ENCODE assay signal across 19 cellular contexts in genomic region chr6:161847628-161848027, GRCh38.
DNase-seq lines count a peak whose midpoint lies in the region; ATAC-seq and TF ChIP-seq lines count a peak whose summit lies in the region.
"Had no signal": no experiment of that assay in that cellular context is flagged by ENCODE, and none has a peak within 500 bp of the region (broad histone marks: within the 10 kb centered on the region; RNA-seq: fewer than 3 reads in every experiment).

No MANE protein-coding gene starts in this region.

- no peaks in the 10 kb centered on the region for H4K20me1 ChIP-seq in smooth muscle cell (ENCODE audit: low read depth)
- H4K20me1 ChIP-seq: BLaER1 treated with 17β-estradiol and CSF1 and Interleukin-3, amounts not matched to agents 10 nM and 100 nM had no signal

- H3K4me2 ChIP-seq in smooth muscle cell: no peak overlapping the region
- H3K4me2 ChIP-seq: A549; BLaER1 treated with 17β-estradiol and CSF1 and Interleukin-3, amounts not matched to agents 10 nM and 100 nM had no signal

- no peak for TF ChIP-seq POLR2A in testis (IDR thresholded peaks at IDR 0.05)

- H3K9ac ChIP-seq in smooth muscle cell (ENCODE audit: low read depth): no peak overlapping the region
- H3K9ac ChIP-seq: BLaER1 treated with 17β-estradiol and CSF1 and Interleukin-3, amounts not matched to agents 10 nM and 100 nM had no signal

- H3F3A ChIP-seq in smooth muscle cell (ENCODE audit: low read depth): no peaks in the 10 kb centered on the region

- no peak for TF ChIP-seq CTCF in 22Rv1 (IDR thresholded peaks at IDR 0.05)
- TF ChIP-seq CTCF in LNCaP clone FGC (IDR thresholded peaks at IDR 0.05; ENCODE audit: control insufficient read depth, extremely low read depth, insufficient read depth): no peak
- TF ChIP-seq CTCF in testis (IDR thresholded peaks at IDR 0.05): no peak
- no peak for TF ChIP-seq CTCF in smooth muscle cell (IDR thresholded peaks at IDR 0.05; ENCODE audit: borderline replicate concordance, insufficient read depth, poor library complexity, severe bottlenecking)

- H3K36me3 ChIP-seq in testis (ENCODE audit: low read depth, missing control alignments): no peaks in the 10 kb centered on the region
- H3K36me3 ChIP-seq in smooth muscle cell (ENCODE audit: low read depth): no peaks in the 10 kb centered on the region
- H3K36me3 ChIP-seq: BLaER1 treated with 17β-estradiol and CSF1 and Interleukin-3, amounts not matched to agents 10 nM and 100 nM had no signal

- H3K4me1 ChIP-seq in testis: no peaks in the 10 kb centered on the region
- no peaks in the 10 kb centered on the region for H3K4me1 ChIP-seq in smooth muscle cell (ENCODE audit: low read depth)
- H3K4me1 ChIP-seq: A549; BLaER1 treated with 17β-estradiol and CSF1 and Interleukin-3, amounts not matched to agents 10 nM and 100 nM; Caco-2 had no signal

- peak; percentile 65 for ATAC-seq in left lobe of liver
- ATAC-seq: A549; CD8-positive, alpha-beta T cell had no signal

- H3K27me3 ChIP-seq in testis (no peaks in the 10 kb centered on the region), smooth muscle cell (ENCODE audit: low read depth) (no peaks in the 10 kb centered on the region)
- H3K27me3 ChIP-seq: BLaER1 treated with 17β-estradiol and CSF1 and Interleukin-3, amounts not matched to agents 10 nM and 100 nM had no signal

- H3K4me3 ChIP-seq in LNCaP clone FGC (ENCODE audit: low read depth, low read length): no peak overlapping the region
- H3K4me3 ChIP-seq in testis: no peak overlapping the region
- no peak overlapping the region for H3K4me3 ChIP-seq in smooth muscle cell
- H3K4me3 ChIP-seq: A549; BLaER1 treated with 17β-estradiol and CSF1 and Interleukin-3, amounts not matched to agents 10 nM and 100 nM had no signal

- DNase-seq in LNCaP clone FGC (ENCODE audit: low read depth): peak; percentile 46
- no peak for DNase-seq in left lobe of liver (ENCODE audit: low spot score)
- peak; percentile 18 for DNase-seq in testis
- no peak for DNase-seq in smooth muscle cell (lab: John Stamatoyannopoulos, UW; ENCODE audit: unreplicated experiment)
- no peak for DNase-seq in DMS79 (lab: John Stamatoyannopoulos, UW)
- DNase-seq in GOT3 (lab: John Stamatoyannopoulos, UW): no peak
- DNase-seq: AML-193; Caco-2; Calu3; CD4-positive, alpha-beta T cell; CD8-positive, alpha-beta T cell; DMS153; DMS53; DMS79 treated with DMSO at 0.1 percent for 48 hours; GF-D8 had no signal

- WGBS in testis, 2 donors: 81 to 91% methylated on average over 3 of the region's 3 CpGs
- 90% methylated on average over 3 of the region's 3 CpGs for WGBS in smooth muscle cell (ENCODE audit: low lambda C conversion rate)

- intact Hi-C loops in testis (cut with DNase I; ENCODE audit: low total_unique reads): no loop called here

- no peak overlapping the region for H2AFZ ChIP-seq in smooth muscle cell (ENCODE audit: low read depth)

- no peaks in the 10 kb centered on the region for H3K79me2 ChIP-seq in smooth muscle cell (ENCODE audit: low read depth)

- H3K27ac ChIP-seq in 22Rv1 (peak overlapping the region; percentile 55), testis (no peak overlapping the region), smooth muscle cell (ENCODE audit: low read depth) (no peak overlapping the region)
- H3K27ac ChIP-seq: A549; BLaER1 treated with 17β-estradiol and CSF1 and Interleukin-3, amounts not matched to agents 10 nM and 100 nM; C4-2B had no signal

- no peaks in the 10 kb centered on the region for H3K9me3 ChIP-seq in testis
- no peaks in the 10 kb centered on the region for H3K9me3 ChIP-seq in smooth muscle cell (replicated peaks; ENCODE audit: low read depth)
- H3K9me3 ChIP-seq: A549; BLaER1 treated with 17β-estradiol and CSF1 and Interleukin-3, amounts not matched to agents 10 nM and 100 nM; Caco-2 had no signal

Comparison
In these comparisons a context has a peak if more than half of its experiments do, and no peak if none do; other contexts are left out.
1. DNase-seq: peak in LNCaP clone FGC (single experiment) and testis (single experiment); none in left lobe of liver (single experiment), smooth muscle cell (single experiment), DMS79 (single experiment) and GOT3 (single experiment).